In genomic region chr1:155179107-155180031, GRCh38 we compare ENCODE assay signal across 14 cellular contexts.
A peak's percentile ranks its signal among the peaks of the same experiment; 100 is the strongest.
DNase-seq lines count a peak whose midpoint lies in the region; ATAC-seq lines count a peak whose summit lies in the region.
"Had no signal": no experiment of that assay in that cellular context is flagged by ENCODE, and none has a peak within 500 bp of the region (broad histone marks: within the 10 kb centered on the region; RNA-seq: fewer than 3 reads in every experiment).

No MANE protein-coding gene starts in this region.

- peaks cover 33% of the 10 kb centered on the region for H3K4me1 Mint-ChIP-seq in T-helper 1 cell treated with Interleukin-12 subunit alpha and Interleukin-12 subunit beta and Interleukin-4 antibody, amounts not matched to agents 30 μg/mL and 1 μg/mL, for 36 hours (ENCODE audit: low read depth)
- H3K4me1 Mint-ChIP-seq in stimulated activated memory B cell treated with anti-CD40 and anti-IgM and Interleukin-4, amounts not matched to agents 10 μg/mL and 1 μg/mL and 100 μg/mL, for 72 hours, result peaks cover 32% of the 10 kb centered on the region

- no peak for ATAC-seq in stimulated activated memory B cell treated with anti-CD40 and anti-IgM and Interleukin-4, amounts not matched to agents 10 μg/mL and 1 μg/mL and 100 μg/mL, for 72 hours
- ATAC-seq in GM18511 (IDR thresholded peaks at IDR 0.05; ENCODE audit: unreplicated experiment), result no peak
- no peak for ATAC-seq in GM21528 (IDR thresholded peaks at IDR 0.05; ENCODE audit: low FRiP score, unreplicated experiment)
- ATAC-seq: heart left ventricle; naive thymus-derived CD8-positive, alpha-beta T cell; T-cell had no signal

- no peak for DNase-seq in T-helper 1 cell
- DNase-seq in ecto neural progenitor cell (ENCODE audit: low spot score), result peak; percentile 35
- DNase-seq: activated CD4-positive, alpha-beta T cell treated with anti-CD3 and anti-CD28 coated beads, Interleukin-2, amount 50 U/mL, for 4 hours; activated naive CD4-positive, alpha-beta T cell treated with Interleukin-2 at 50 U/mL for 16 hours; HCEC 1CT; NCI-H1105 treated with DMSO at 0.1 percent for 48 hours; NCI-H446; T-cell had no signal

- no peak overlapping the region for H3K4me3 Mint-ChIP-seq in T-helper 1 cell treated with Interleukin-12 subunit alpha and Interleukin-12 subunit beta and Interleukin-4 antibody, amounts not matched to agents 30 μg/mL and 1 μg/mL, for 36 hours
- H3K4me3 Mint-ChIP-seq in stimulated activated memory B cell treated with anti-CD40 and anti-IgM and Interleukin-4, amounts not matched to agents 10 μg/mL and 1 μg/mL and 100 μg/mL, for 72 hours, result no peak overlapping the region
- H3K4me3 Mint-ChIP-seq: naive thymus-derived CD8-positive, alpha-beta T cell; T-cell had no signal

- H3K27me3 Mint-ChIP-seq in T-helper 1 cell treated with Interleukin-12 subunit alpha and Interleukin-12 subunit beta and Interleukin-4 antibody, amounts not matched to agents 30 μg/mL and 1 μg/mL, for 36 hours (ENCODE audit: low read depth), result no peaks in the 10 kb centered on the region
- H3K27me3 Mint-ChIP-seq in stimulated activated memory B cell treated with anti-CD40 and anti-IgM and Interleukin-4, amounts not matched to agents 10 μg/mL and 1 μg/mL and 100 μg/mL, for 72 hours, result no peaks in the 10 kb centered on the region
- H3K27me3 Mint-ChIP-seq: naive thymus-derived CD8-positive, alpha-beta T cell; T-cell had no signal

- peaks cover 35% of the 10 kb centered on the region for H3K36me3 Mint-ChIP-seq in T-helper 1 cell treated with Interleukin-12 subunit alpha and Interleukin-12 subunit beta and Interleukin-4 antibody, amounts not matched to agents 30 μg/mL and 1 μg/mL, for 36 hours (ENCODE audit: low read depth)
- peaks cover 13% of the 10 kb centered on the region for H3K36me3 Mint-ChIP-seq in stimulated activated memory B cell treated with anti-CD40 and anti-IgM and Interleukin-4, amounts not matched to agents 10 μg/mL and 1 μg/mL and 100 μg/mL, for 72 hours

- H3K27ac Mint-ChIP-seq in T-helper 1 cell treated with Interleukin-12 subunit alpha and Interleukin-12 subunit beta and Interleukin-4 antibody, amounts not matched to agents 30 μg/mL and 1 μg/mL, for 36 hours, result peak overlapping the region; percentile 43
- peak overlapping the region; percentile 11 for H3K27ac Mint-ChIP-seq in stimulated activated memory B cell treated with anti-CD40 and anti-IgM and Interleukin-4, amounts not matched to agents 10 μg/mL and 1 μg/mL and 100 μg/mL, for 72 hours
- H3K27ac Mint-ChIP-seq: naive thymus-derived CD8-positive, alpha-beta T cell; T-cell had no signal

- H3K9me3 Mint-ChIP-seq in T-helper 1 cell treated with Interleukin-12 subunit alpha and Interleukin-12 subunit beta and Interleukin-4 antibody, amounts not matched to agents 30 μg/mL and 1 μg/mL, for 36 hours, result no peaks in the 10 kb centered on the region
- no peaks in the 10 kb centered on the region for H3K9me3 Mint-ChIP-seq in stimulated activated memory B cell treated with anti-CD40 and anti-IgM and Interleukin-4, amounts not matched to agents 10 μg/mL and 1 μg/mL and 100 μg/mL, for 72 hours
- H3K9me3 Mint-ChIP-seq: naive thymus-derived CD8-positive, alpha-beta T cell; T-cell had no signal
